Comparison of ENCODE assay signal across 36 cellular contexts in genomic region chr1:42114229-42114628, GRCh38. TPM values are rescaled to one million over a fixed set of nuclear protein-coding genes. Genes with fewer than 3 reads are reported as not detected.
"Had no signal": no experiment of that assay in that cellular context is flagged by ENCODE, and none has a peak within 500 bp of the region (broad histone marks: within the 10 kb centered on the region; RNA-seq: fewer than 3 reads in every experiment).

No MANE protein-coding gene starts in this region.

- H3K4me1 Mint-ChIP-seq: activated CD4-positive, alpha-beta memory T cell treated with anti-CD3 and anti-CD28 coated beads, Interleukin-2, amount 10 ng/mL, durations not matched to agents 7 days and 5 days; activated CD4-positive, alpha-beta T cell treated with anti-CD3 and anti-CD28 coated beads, Interleukin-2, amount 10 ng/mL, durations not matched to agents 7 days and 5 days; central memory CD8-positive, alpha-beta T cell; endodermal cell had no signal

- H3K27ac Mint-ChIP-seq: activated CD4-positive, alpha-beta memory T cell treated with anti-CD3 and anti-CD28 coated beads, Interleukin-2, amount 10 ng/mL, durations not matched to agents 7 days and 5 days; activated CD4-positive, alpha-beta T cell treated with anti-CD3 and anti-CD28 coated beads, Interleukin-2, amount 10 ng/mL, durations not matched to agents 7 days and 5 days; activated naive CD8-positive, alpha-beta T cell; activated T-cell treated with anti-CD3 and anti-CD28 coated beads, Interleukin-2, amount 50 U/mL, for 24 hours; activated T-cell treated with anti-CD3 and anti-CD28 coated beads, Interleukin-2, amount 50 U/mL, for 72 hours; dendritic cell treated with granulocyte-macrophage colony-stimulating factor and Interleukin-4, amounts not matched to agents 40 ng/mL and 50 ng/mL, for 4 days; endodermal cell had no signal

- H3K36me3 Mint-ChIP-seq: activated naive CD8-positive, alpha-beta T cell had no signal

- H3K9me3 Mint-ChIP-seq: activated CD4-positive, alpha-beta memory T cell treated with anti-CD3 and anti-CD28 coated beads, Interleukin-2, amount 10 ng/mL, durations not matched to agents 7 days and 5 days; activated CD4-positive, alpha-beta T cell treated with anti-CD3 and anti-CD28 coated beads, Interleukin-2, amount 10 ng/mL, durations not matched to agents 7 days and 5 days; activated T-cell treated with anti-CD3 and anti-CD28 coated beads, Interleukin-2, amount 50 U/mL, for 24 hours; activated T-cell treated with anti-CD3 and anti-CD28 coated beads, Interleukin-2, amount 50 U/mL, for 72 hours; central memory CD8-positive, alpha-beta T cell; dendritic cell treated with granulocyte-macrophage colony-stimulating factor and Interleukin-4, amounts not matched to agents 40 ng/mL and 50 ng/mL, for 4 days; endodermal cell had no signal

- ATAC-seq: activated T-cell treated with anti-CD3 and anti-CD28 coated beads, Interleukin-2, amount 50 U/mL, for 72 hours; gastroesophageal sphincter; heart right ventricle had no signal

- H3K4me3 Mint-ChIP-seq: activated CD4-positive, alpha-beta memory T cell treated with anti-CD3 and anti-CD28 coated beads, Interleukin-2, amount 10 ng/mL, durations not matched to agents 7 days and 5 days; activated CD4-positive, alpha-beta T cell treated with anti-CD3 and anti-CD28 coated beads, Interleukin-2, amount 10 ng/mL, durations not matched to agents 7 days and 5 days; activated naive CD8-positive, alpha-beta T cell; activated T-cell treated with anti-CD3 and anti-CD28 coated beads, Interleukin-2, amount 50 U/mL, for 24 hours; activated T-cell treated with anti-CD3 and anti-CD28 coated beads, Interleukin-2, amount 50 U/mL, for 72 hours; central memory CD8-positive, alpha-beta T cell; dendritic cell treated with granulocyte-macrophage colony-stimulating factor and Interleukin-4, amounts not matched to agents 40 ng/mL and 50 ng/mL, for 4 days; endodermal cell had no signal

- DNase-seq: activated CD4-positive, alpha-beta memory T cell treated with anti-CD3 and anti-CD28 coated beads, Interleukin-2, amount 10 ng/mL, durations not matched to agents 7 days and 5 days; activated CD4-positive, alpha-beta T cell treated with anti-CD3 and anti-CD28 coated beads for 4 hours; activated CD4-positive, alpha-beta T cell treated with anti-CD3 and anti-CD28 coated beads, Interleukin-2, amount 10 ng/mL, durations not matched to agents 7 days and 5 days; activated CD4-positive, alpha-beta T cell treated with anti-CD3 and anti-CD28 coated beads, Interleukin-2, amount 50 U/mL, for 4 hours; activated CD4-positive, CD25-positive, alpha-beta regulatory T cell; activated CD4-positive, CD25-positive, alpha-beta regulatory T cell treated with anti-CD3 and anti-CD28 coated beads, Interleukin-2, amount 50 U/mL, for 72 hours; activated CD8-positive, alpha-beta memory T cell treated with anti-CD3 and anti-CD28 coated beads, Interleukin-2, amount 50 U/mL, for 48 hours; activated gamma-delta T cell treated with Interleukin-2 at 50 U/mL for 16 hours; activated naive CD4-positive, alpha-beta T cell treated with anti-CD3 and anti-CD28 coated beads, Interleukin-2, amount 50 U/mL, for 16 hours; activated naive CD4-positive, alpha-beta T cell treated with Interleukin-2 at 50 U/mL for 16 hours; activated T-cell treated with anti-CD3 and anti-CD28 coated beads for 4 hours; activated T-cell treated with anti-CD3 and anti-CD28 coated beads, Interleukin-2, amount 50 U/mL, for 24 hours; activated T-cell treated with anti-CD3 and anti-CD28 coated beads, Interleukin-2, amount 50 U/mL, for 72 hours; amniotic stem cell; anterior cingulate cortex; brain microvascular endothelial cell; dorsolateral prefrontal cortex; effector memory CD4-positive, alpha-beta T cell; endodermal cell; erythroblast; esophagus squamous epithelium; foreskin melanocyte; heart right ventricle; T-helper 2 cell had no signal

- FAIRE-seq: astrocyte, bronchial epithelial cell had no signal

RNA-seq across cellular contexts. Expression of gene GUCA2B, which starts 39.0 kb away (rescaled TPM):
- total RNA-seq: activated CD4-positive, alpha-beta memory T cell treated with anti-CD3 and anti-CD28 coated beads, Interleukin-2, amount 10 ng/mL, durations not matched to agents 7 days and 5 days; activated CD4-positive, alpha-beta T cell treated with anti-CD3 and anti-CD28 coated beads, Interleukin-2, amount 10 ng/mL, durations not matched to agents 7 days and 5 days; activated T-cell treated with anti-CD3 and anti-CD28 coated beads, Interleukin-2, amount 50 U/mL, for 72 hours; astrocyte; bronchial epithelial cell; cardiac septum; cerebellum; dorsolateral prefrontal cortex; endodermal cell; esophagus squamous epithelium; fibroblast of lung; fibroblast of villous mesenchyme; gastroesophageal sphincter; glomerular endothelial cell; hepatocyte had no signal
- polyA plus RNA-seq: fibroblast of lung, heart right ventricle had no signal

RNA-seq across cellular contexts. Expression of gene GUCA2A, which starts 50.3 kb away (rescaled TPM):
- total RNA-seq: activated CD4-positive, alpha-beta memory T cell treated with anti-CD3 and anti-CD28 coated beads, Interleukin-2, amount 10 ng/mL, durations not matched to agents 7 days and 5 days; activated CD4-positive, alpha-beta T cell treated with anti-CD3 and anti-CD28 coated beads, Interleukin-2, amount 10 ng/mL, durations not matched to agents 7 days and 5 days; activated T-cell treated with anti-CD3 and anti-CD28 coated beads, Interleukin-2, amount 50 U/mL, for 72 hours; astrocyte; bronchial epithelial cell; cardiac septum; cerebellum; dorsolateral prefrontal cortex; esophagus squamous epithelium; fibroblast of lung; fibroblast of villous mesenchyme; gastroesophageal sphincter; glomerular endothelial cell; heart right ventricle had no signal
- polyA plus RNA-seq: fibroblast of lung, heart right ventricle had no signal
